ENCODE assay signal across 8 cellular contexts in genomic region chr2:183078163-183078466, GRCh38. TPM values are rescaled to one million over a fixed set of nuclear protein-coding genes. Genes with fewer than 3 reads are reported as not detected.
A peak's percentile ranks its signal among the peaks of the same experiment; 100 is the strongest.
DNase-seq lines count a peak whose midpoint lies in the region; ATAC-seq and TF ChIP-seq lines count a peak whose summit lies in the region.

No MANE protein-coding gene starts in this region.

- peak overlapping the region; percentile 78 for H3K27ac Mint-ChIP-seq in MCF 10A (ENCODE audit: low read depth, unreplicated experiment)

- TSS peak; percentile 89 for BruUV-seq in MCF 10A (replicated peaks; lab: Mats Ljungman, UMichigan)

- H3K79me2 ChIP-seq in Karpas-422 (ENCODE audit: low read length) = no peaks in the 10 kb centered on the region

- POLR2A ChIA-PET in MCF 10A (lab: Yijun Ruan, JAX) = interaction anchor here (0.6 to 5.3 kb wide), 24 partner anchors 11 to 363 kb away, joined by 3 to 112 read pairs (median 8); partner anchors contain the start of gene NUP35
- POLR2A ChIA-PET in HEK293T (lab: Yijun Ruan, JAX) = interaction anchor here (0.8 to 3.5 kb wide), 19 partner anchors 11 to 86 kb away, joined by 3 to 29 read pairs (median 4); partner anchors contain the start of gene NUP35

- no peaks in the 10 kb centered on the region for H3K9me3 ChIP-seq in Karpas-422 (ENCODE audit: low read length)
- H3K9me3 ChIP-seq in testis = no peaks in the 10 kb centered on the region

- peak overlapping the region; percentile 99 for H2AFZ ChIP-seq in Karpas-422 (ENCODE audit: low read length)

- H3K9me3 Mint-ChIP-seq in MCF 10A (ENCODE audit: unreplicated experiment) = no peaks in the 10 kb centered on the region

- H3K4me2 ChIP-seq in Karpas-422 (ENCODE audit: low read depth, low read length, poor library complexity, severe bottlenecking) = peak overlapping the region; percentile 84

- DNase-seq in COR-L47 (lab: John Stamatoyannopoulos, UW) (peak; percentile 53), Karpas-422 (no peak), MCF 10A (ENCODE audit: unreplicated experiment) (no peak), left colon (peak; percentile 31 to 64), testis (no peak), HEK293T (ENCODE audit: extremely low spot score) (no peak)
- DNase-seq in stimulated activated CD4-positive, alpha-beta T cell treated with anti-CD3 and anti-CD28 coated beads, Interleukin-1b, Interleukin-23, amount 100 ng/mL, for 48 hours = no peak

- intact Hi-C loops in MCF 10A (cut with micrococcal nuclease) (loop anchor here (1.0 to 2.0 kb wide), 2 partner anchors 43 to 46 kb away; partner anchors contain the start of gene NUP35), left colon (cut with DNase I, micrococcal nuclease) (loop anchor here in 1 of 2 donors (5.0 kb wide), 1 partner anchor 44 kb away; the partner anchor contains the start of gene NUP35), testis (cut with DNase I; ENCODE audit: low total_unique reads) (no loop called here)

- no peak for TF ChIP-seq POLR2A in testis (IDR thresholded peaks at IDR 0.05)

- H3K4me3 Mint-ChIP-seq in MCF 10A (ENCODE audit: unreplicated experiment) = peak overlapping the region; percentile 95

- H3K4me3 ChIP-seq in Karpas-422 (ENCODE audit: low read length) (peak overlapping the region; percentile 76), testis (peak overlapping the region; percentile 77 to 83)

- no peaks in the 10 kb centered on the region for H3K27me3 Mint-ChIP-seq in MCF 10A (ENCODE audit: insufficient read depth, unreplicated experiment)

- ATAC-seq in left colon (peak; percentile 76), HG03095 (IDR thresholded peaks at IDR 0.05; ENCODE audit: unreplicated experiment) (no peak)

- CTCF ChIA-PET in MCF 10A (lab: Yijun Ruan, JAX) = interaction anchor here (0.6 to 2.0 kb wide), 3 partner anchors 12 to 183 kb away, joined by 3 to 7 read pairs (median 5); no protein-coding TSS in a partner anchor
- CTCF ChIA-PET in HEK293T (lab: Yijun Ruan, JAX) = no interaction called here

- no peaks in the 10 kb centered on the region for H3K27me3 ChIP-seq in Karpas-422 (ENCODE audit: low read length)
- H3K27me3 ChIP-seq in testis = no peaks in the 10 kb centered on the region

- peak overlapping the region; percentile 71 for H3K9ac ChIP-seq in Karpas-422 (ENCODE audit: low read length)

- H3K27ac ChIP-seq in Karpas-422 (ENCODE audit: low read length) (no peak overlapping the region), testis (peak overlapping the region; percentile 61 to 78)

- no peaks in the 10 kb centered on the region for H3K36me3 Mint-ChIP-seq in MCF 10A (ENCODE audit: insufficient read depth, unreplicated experiment)

- TF ChIP-seq CTCF in MCF 10A (IDR thresholded peaks at IDR 0.05; ENCODE audit: unreplicated experiment) = no peak
- TF ChIP-seq CTCF in testis (IDR thresholded peaks at IDR 0.05) = no peak

- H3K4me1 ChIP-seq in Karpas-422 (ENCODE audit: low read length) (peaks cover 12% of the 10 kb centered on the region), testis (no peaks in the 10 kb centered on the region)

- H3K36me3 ChIP-seq in Karpas-422 (ENCODE audit: insufficient read depth, low read length) (no peaks in the 10 kb centered on the region), testis (ENCODE audit: low read depth, missing control alignments) (no peaks in the 10 kb centered on the region)

- H4K20me1 ChIP-seq in Karpas-422 (ENCODE audit: insufficient read depth, low read depth, low read length) = no peaks in the 10 kb centered on the region

- no peaks in the 10 kb centered on the region for H3K9me2 ChIP-seq in Karpas-422 (replicated peaks; ENCODE audit: insufficient read depth, low read length)

- WGBS in testis, 2 donors = 2 to 6% methylated on average over 8 of the region's 8 CpGs

- H3K4me1 Mint-ChIP-seq in MCF 10A (ENCODE audit: insufficient read depth, unreplicated experiment) = no peaks in the 10 kb centered on the region

TF ChIP-seq in HEK293T, 16 proteins besides CTCF, POLR2A, EP300 and RAD21:
- TF ChIP-seq ARNT (IDR thresholded peaks at IDR 0.05) = no peak
- TF ChIP-seq PKNOX1 (IDR thresholded peaks at IDR 0.05) = no peak
- TF ChIP-seq ELF4 (IDR thresholded peaks at IDR 0.05) = no peak
- no peak for TF ChIP-seq HDGF (IDR thresholded peaks at IDR 0.05; ENCODE audit: borderline replicate concordance)
- TF ChIP-seq SP1 (IDR thresholded peaks at IDR 0.05) = no peak
- TF ChIP-seq CTBP1 (IDR thresholded peaks at IDR 0.05; ENCODE audit: borderline replicate concordance) = no peak
- TF ChIP-seq NFRKB (IDR thresholded peaks at IDR 0.05) = no peak
- TF ChIP-seq ZNF384 (IDR thresholded peaks at IDR 0.05) = no peak
- TF ChIP-seq BHLHE40 (IDR thresholded peaks at IDR 0.05; ENCODE audit: borderline replicate concordance) = no peak
- no peak for TF ChIP-seq FOXM1 (IDR thresholded peaks at IDR 0.05; ENCODE audit: borderline replicate concordance)
- TF ChIP-seq FOXA1 (IDR thresholded peaks at IDR 0.05) = no peak
- TF ChIP-seq TARDBP (IDR thresholded peaks at IDR 0.05) = no peak
- TF ChIP-seq LEF1 (IDR thresholded peaks at IDR 0.05; ENCODE audit: borderline replicate concordance) = no peak
- no peak for TF ChIP-seq L3MBTL2 (conservative IDR thresholded peaks at IDR 0.05)
- no peak for TF ChIP-seq FOXK2 (IDR thresholded peaks at IDR 0.05)
- no peak for TF ChIP-seq SUZ12 (IDR thresholded peaks at IDR 0.05)

RNA-seq across cellular contexts. Expression of gene DUSP19, which starts 0.4 kb away (rescaled TPM):
- total RNA-seq in Karpas-422 (2014; rRNA removed; shearing (Covaris generic); ENCODE audit: low replicate concordance) = 0.04 and 0.26 TPM in 2 replicates
- total RNA-seq in MCF 10A (2022) = 0.84 and 1.0 TPM in 2 replicates
- 1 to 10 TPM; 1.0 to 2.4 TPM for total RNA-seq in left colon
- total RNA-seq in testis = 1 to 10 TPM; 3.8 to 4.3 TPM
- 4.5 TPM for polyA plus RNA-seq in testis (ENCODE audit: insufficient read depth, low read depth, low replicate concordance)

RNA-seq across cellular contexts. Expression of gene NCKAP1, which starts 39.9 kb away (rescaled TPM):
- not detected in 2 replicates for total RNA-seq in Karpas-422 (2014; rRNA removed; shearing (Covaris generic); ENCODE audit: low replicate concordance)
- 160 and 187 TPM in 2 replicates for total RNA-seq in MCF 10A (2022)
- 100 to 1,000 TPM; 108 to 119 TPM for total RNA-seq in left colon
- 100 to 1,000 TPM in 1 of 2 donors, 10 to 100 TPM in 1; 82.9 to 110 TPM for total RNA-seq in testis
- 59.6 TPM for polyA plus RNA-seq in testis (ENCODE audit: insufficient read depth, low read depth, low replicate concordance)

RNA-seq across cellular contexts. Expression of gene NUP35, which starts 46.1 kb away (rescaled TPM):
- 16.8 and 40.6 TPM in 2 replicates for total RNA-seq in Karpas-422 (2014; rRNA removed; shearing (Covaris generic); ENCODE audit: low replicate concordance)
- 19.2 and 21.4 TPM in 2 replicates for total RNA-seq in MCF 10A (2022)
- total RNA-seq in left colon = 10 to 100 TPM in 1 of 2 donors, 1 to 10 TPM in 1; 7.7 to 11.0 TPM
- total RNA-seq in testis = 10 to 100 TPM; 29.9 to 54.8 TPM
- 35.9 TPM for polyA plus RNA-seq in testis (ENCODE audit: insufficient read depth, low read depth, low replicate concordance)

Comparison
In these comparisons a context has a peak if more than half of its experiments do, and no peak if none do; other contexts are left out.
1. DNase-seq: peak in COR-L47 (single experiment) and left colon (2 of 2); none in Karpas-422 (single experiment), MCF 10A (single experiment), testis (single experiment), HEK293T (single experiment) and stimulated activated CD4-positive, alpha-beta T cell treated with anti-CD3 and anti-CD28 coated beads, Interleukin-1b, Interleukin-23, amount 100 ng/mL, for 48 hours (single experiment).
2. RNA of gene NCKAP1, which starts 39.9 kb away (total RNA-seq): 160 to 187 TPM in MCF 10A, 108 to 119 TPM in left colon and 82.9 to 110 TPM in testis; not detected in Karpas-422; every median in the first group is over 10 times any median in the second.